Comparison of ENCODE assay signal across 1 cellular context in the genomic region with DNA sequence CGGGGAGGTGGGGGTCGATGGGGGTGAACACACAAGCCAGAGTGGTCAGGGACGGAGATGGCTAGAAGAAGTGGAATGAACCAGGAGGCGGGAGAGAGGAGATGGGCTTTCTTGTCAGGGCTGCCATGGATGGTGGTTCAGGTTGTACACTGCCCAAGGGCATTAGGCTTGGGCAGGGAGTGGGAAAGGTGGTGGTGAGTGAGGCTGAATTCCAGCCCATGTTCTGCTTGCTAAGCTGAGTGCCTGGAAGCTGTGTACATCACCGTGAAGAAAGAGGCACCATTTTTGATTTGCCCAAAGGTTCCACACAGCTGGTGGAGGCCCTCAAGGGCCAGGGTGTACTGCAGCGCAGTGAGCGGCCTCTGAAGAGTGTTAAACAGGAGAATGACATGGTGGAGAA.
TF ChIP-seq lines count a peak whose summit lies in the region.

No MANE protein-coding gene starts in this region.

TF ChIP-seq in H1, 55 proteins besides CTCF, POLR2A, EP300 and RAD21:
- TF ChIP-seq HDAC2 (IDR thresholded peaks at IDR 0.05; ENCODE audit: borderline replicate concordance in 1 of 2, low read depth in 2 of 2, low read length in 2 of 2) (no peak), CBX5 (IDR thresholded peaks at IDR 0.05; ENCODE audit: low read depth, low read length) (no peak), POLR2AphosphoS5 (IDR thresholded peaks at IDR 0.05; ENCODE audit: low read depth, low read length) (no peak), SIX5 (IDR thresholded peaks at IDR 0.05; ENCODE audit: low read depth, low read length) (no peak), SP4 (IDR thresholded peaks at IDR 0.05; ENCODE audit: low read length) (no peak), GTF2F1 (IDR thresholded peaks at IDR 0.05; ENCODE audit: borderline replicate concordance, low read depth, low read length) (no peak), POU5F1 (IDR thresholded peaks at IDR 0.05; ENCODE audit: low read depth, low read length) (no peak), NANOG (IDR thresholded peaks at IDR 0.05; ENCODE audit: insufficient read depth, low read depth, low read length, poor library complexity, severe bottlenecking) (no peak), BCL11A (IDR thresholded peaks at IDR 0.05; ENCODE audit: low read depth in 2 of 2, low read length in 2 of 2) (no peak), TAF7 (optimal IDR thresholded peaks at IDR 0.05; ENCODE audit: borderline replicate concordance, low read depth, low read length) (no peak), HDAC6 (IDR thresholded peaks at IDR 0.05; ENCODE audit: low read depth, low read length) (no peak), PHF8 (conservative IDR thresholded peaks at IDR 0.05; ENCODE audit: low read depth, low read length) (no peak), SAP30 (IDR thresholded peaks at IDR 0.05; ENCODE audit: insufficient read depth, insufficient replicate concordance, low read length) (no peak)
- TF ChIP-seq, protein P1, sequence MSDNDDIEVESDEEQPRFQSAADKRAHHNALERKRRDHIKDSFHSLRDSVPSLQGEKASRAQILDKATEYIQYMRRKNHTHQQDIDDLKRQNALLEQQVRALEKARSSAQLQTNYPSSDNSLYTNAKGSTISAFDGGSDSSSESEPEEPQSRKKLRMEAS (IDR thresholded peaks at IDR 0.05), result no peak
- TF ChIP-seq, protein P2, sequence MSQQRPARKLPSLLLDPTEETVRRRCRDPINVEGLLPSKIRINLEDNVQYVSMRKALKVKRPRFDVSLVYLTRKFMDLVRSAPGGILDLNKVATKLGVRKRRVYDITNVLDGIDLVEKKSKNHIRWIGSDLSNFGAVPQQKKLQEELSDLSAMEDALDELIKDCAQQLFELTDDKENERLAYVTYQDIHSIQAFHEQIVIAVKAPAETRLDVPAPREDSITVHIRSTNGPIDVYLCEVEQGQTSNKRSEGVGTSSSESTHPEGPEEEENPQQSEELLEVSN (IDR thresholded peaks at IDR 0.05), result no peak
- TF ChIP-seq, protein P3, sequence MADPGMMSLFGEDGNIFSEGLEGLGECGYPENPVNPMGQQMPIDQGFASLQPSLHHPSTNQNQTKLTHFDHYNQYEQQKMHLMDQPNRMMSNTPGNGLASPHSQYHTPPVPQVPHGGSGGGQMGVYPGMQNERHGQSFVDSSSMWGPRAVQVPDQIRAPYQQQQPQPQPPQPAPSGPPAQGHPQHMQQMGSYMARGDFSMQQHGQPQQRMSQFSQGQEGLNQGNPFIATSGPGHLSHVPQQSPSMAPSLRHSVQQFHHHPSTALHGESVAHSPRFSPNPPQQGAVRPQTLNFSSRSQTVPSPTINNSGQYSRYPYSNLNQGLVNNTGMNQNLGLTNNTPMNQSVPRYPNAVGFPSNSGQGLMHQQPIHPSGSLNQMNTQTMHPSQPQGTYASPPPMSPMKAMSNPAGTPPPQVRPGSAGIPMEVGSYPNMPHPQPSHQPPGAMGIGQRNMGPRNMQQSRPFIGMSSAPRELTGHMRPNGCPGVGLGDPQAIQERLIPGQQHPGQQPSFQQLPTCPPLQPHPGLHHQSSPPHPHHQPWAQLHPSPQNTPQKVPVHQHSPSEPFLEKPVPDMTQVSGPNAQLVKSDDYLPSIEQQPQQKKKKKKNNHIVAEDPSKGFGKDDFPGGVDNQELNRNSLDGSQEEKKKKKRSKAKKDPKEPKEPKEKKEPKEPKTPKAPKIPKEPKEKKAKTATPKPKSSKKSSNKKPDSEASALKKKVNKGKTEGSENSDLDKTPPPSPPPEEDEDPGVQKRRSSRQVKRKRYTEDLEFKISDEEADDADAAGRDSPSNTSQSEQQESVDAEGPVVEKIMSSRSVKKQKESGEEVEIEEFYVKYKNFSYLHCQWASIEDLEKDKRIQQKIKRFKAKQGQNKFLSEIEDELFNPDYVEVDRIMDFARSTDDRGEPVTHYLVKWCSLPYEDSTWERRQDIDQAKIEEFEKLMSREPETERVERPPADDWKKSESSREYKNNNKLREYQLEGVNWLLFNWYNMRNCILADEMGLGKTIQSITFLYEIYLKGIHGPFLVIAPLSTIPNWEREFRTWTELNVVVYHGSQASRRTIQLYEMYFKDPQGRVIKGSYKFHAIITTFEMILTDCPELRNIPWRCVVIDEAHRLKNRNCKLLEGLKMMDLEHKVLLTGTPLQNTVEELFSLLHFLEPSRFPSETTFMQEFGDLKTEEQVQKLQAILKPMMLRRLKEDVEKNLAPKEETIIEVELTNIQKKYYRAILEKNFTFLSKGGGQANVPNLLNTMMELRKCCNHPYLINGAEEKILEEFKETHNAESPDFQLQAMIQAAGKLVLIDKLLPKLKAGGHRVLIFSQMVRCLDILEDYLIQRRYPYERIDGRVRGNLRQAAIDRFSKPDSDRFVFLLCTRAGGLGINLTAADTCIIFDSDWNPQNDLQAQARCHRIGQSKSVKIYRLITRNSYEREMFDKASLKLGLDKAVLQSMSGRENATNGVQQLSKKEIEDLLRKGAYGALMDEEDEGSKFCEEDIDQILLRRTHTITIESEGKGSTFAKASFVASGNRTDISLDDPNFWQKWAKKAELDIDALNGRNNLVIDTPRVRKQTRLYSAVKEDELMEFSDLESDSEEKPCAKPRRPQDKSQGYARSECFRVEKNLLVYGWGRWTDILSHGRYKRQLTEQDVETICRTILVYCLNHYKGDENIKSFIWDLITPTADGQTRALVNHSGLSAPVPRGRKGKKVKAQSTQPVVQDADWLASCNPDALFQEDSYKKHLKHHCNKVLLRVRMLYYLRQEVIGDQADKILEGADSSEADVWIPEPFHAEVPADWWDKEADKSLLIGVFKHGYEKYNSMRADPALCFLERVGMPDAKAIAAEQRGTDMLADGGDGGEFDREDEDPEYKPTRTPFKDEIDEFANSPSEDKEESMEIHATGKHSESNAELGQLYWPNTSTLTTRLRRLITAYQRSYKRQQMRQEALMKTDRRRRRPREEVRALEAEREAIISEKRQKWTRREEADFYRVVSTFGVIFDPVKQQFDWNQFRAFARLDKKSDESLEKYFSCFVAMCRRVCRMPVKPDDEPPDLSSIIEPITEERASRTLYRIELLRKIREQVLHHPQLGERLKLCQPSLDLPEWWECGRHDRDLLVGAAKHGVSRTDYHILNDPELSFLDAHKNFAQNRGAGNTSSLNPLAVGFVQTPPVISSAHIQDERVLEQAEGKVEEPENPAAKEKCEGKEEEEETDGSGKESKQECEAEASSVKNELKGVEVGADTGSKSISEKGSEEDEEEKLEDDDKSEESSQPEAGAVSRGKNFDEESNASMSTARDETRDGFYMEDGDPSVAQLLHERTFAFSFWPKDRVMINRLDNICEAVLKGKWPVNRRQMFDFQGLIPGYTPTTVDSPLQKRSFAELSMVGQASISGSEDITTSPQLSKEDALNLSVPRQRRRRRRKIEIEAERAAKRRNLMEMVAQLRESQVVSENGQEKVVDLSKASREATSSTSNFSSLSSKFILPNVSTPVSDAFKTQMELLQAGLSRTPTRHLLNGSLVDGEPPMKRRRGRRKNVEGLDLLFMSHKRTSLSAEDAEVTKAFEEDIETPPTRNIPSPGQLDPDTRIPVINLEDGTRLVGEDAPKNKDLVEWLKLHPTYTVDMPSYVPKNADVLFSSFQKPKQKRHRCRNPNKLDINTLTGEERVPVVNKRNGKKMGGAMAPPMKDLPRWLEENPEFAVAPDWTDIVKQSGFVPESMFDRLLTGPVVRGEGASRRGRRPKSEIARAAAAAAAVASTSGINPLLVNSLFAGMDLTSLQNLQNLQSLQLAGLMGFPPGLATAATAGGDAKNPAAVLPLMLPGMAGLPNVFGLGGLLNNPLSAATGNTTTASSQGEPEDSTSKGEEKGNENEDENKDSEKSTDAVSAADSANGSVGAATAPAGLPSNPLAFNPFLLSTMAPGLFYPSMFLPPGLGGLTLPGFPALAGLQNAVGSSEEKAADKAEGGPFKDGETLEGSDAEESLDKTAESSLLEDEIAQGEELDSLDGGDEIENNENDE (IDR thresholded peaks at IDR 0.05; ENCODE audit: insufficient replicate concordance, low read length), result no peak
- TF ChIP-seq, protein P4, sequence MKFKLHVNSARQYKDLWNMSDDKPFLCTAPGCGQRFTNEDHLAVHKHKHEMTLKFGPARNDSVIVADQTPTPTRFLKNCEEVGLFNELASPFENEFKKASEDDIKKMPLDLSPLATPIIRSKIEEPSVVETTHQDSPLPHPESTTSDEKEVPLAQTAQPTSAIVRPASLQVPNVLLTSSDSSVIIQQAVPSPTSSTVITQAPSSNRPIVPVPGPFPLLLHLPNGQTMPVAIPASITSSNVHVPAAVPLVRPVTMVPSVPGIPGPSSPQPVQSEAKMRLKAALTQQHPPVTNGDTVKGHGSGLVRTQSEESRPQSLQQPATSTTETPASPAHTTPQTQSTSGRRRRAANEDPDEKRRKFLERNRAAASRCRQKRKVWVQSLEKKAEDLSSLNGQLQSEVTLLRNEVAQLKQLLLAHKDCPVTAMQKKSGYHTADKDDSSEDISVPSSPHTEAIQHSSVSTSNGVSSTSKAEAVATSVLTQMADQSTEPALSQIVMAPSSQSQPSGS (IDR thresholded peaks at IDR 0.05; ENCODE audit: low read length), result no peak
